In genomic region chr4:89838005-89838404, GRCh38 we compare ENCODE assay signal across 8 cellular contexts. TPM values are rescaled to one million over a fixed set of nuclear protein-coding genes. Genes with fewer than 3 reads are reported as not detected.
A peak's percentile ranks its signal among the peaks of the same experiment; 100 is the strongest.
DNase-seq lines count a peak whose midpoint lies in the region; ATAC-seq and TF ChIP-seq lines count a peak whose summit lies in the region.

No MANE protein-coding gene starts in this region.

- CTCF ChIA-PET in HEK293 (lab: Yijun Ruan, JAX) = interaction anchor here (0.7 kb wide), 2 partner anchors 18 to 237 kb away, joined by 3 to 7 read pairs; no protein-coding TSS in a partner anchor

- H3K27ac ChIP-seq in BLaER1 (no peak overlapping the region), HEK293 (ENCODE audit: extremely low read depth, low read depth, low read length) (peak overlapping the region; percentile 40; the same call in 1 of the 2 replicates), thymus (ENCODE audit: low read depth) (no peak overlapping the region)

- H3K4me2 ChIP-seq in BLaER1 = peak overlapping the region; percentile 94

- H3K4me3 ChIP-seq in BLaER1 (peak overlapping the region; percentile 78), HEK293 (ENCODE audit: low read depth, low read length) (peak overlapping the region; percentile 62), adipocyte (ENCODE audit: low read length) (no peak overlapping the region), thymus (ENCODE audit: low read length) (peak overlapping the region; percentile 64)

- no peak for ATAC-seq in HG03520 (IDR thresholded peaks at IDR 0.05; ENCODE audit: unreplicated experiment)

- DNase-seq in adipocyte (ENCODE audit: low read depth) (peak; percentile 25), islet precursor cell (peak; percentile 60), NCI-H1092 (lab: John Stamatoyannopoulos, UW) (no peak)
- DNase-seq in activated CD4-positive, alpha-beta T cell treated with anti-CD3 and anti-CD28 coated beads, Interleukin-2, amount 50 U/mL, for 1 hour = no peak

- H3K9me3 ChIP-seq in BLaER1 (no peaks in the 10 kb centered on the region), HEK293 (ENCODE audit: control insufficient read depth, insufficient read depth, low read depth, low read length) (no peaks in the 10 kb centered on the region), adipocyte (ENCODE audit: control insufficient read depth, low read length) (no peaks in the 10 kb centered on the region), thymus (ENCODE audit: control insufficient read depth) (no peaks in the 10 kb centered on the region)

- H3K4me1 ChIP-seq in BLaER1 = peaks cover 26% of the 10 kb centered on the region
- H3K4me1 ChIP-seq in HEK293 (ENCODE audit: control insufficient read depth, insufficient read depth, low read length) = no peaks in the 10 kb centered on the region; the same call in 1 of the 2 replicates
- peaks cover 5% of the 10 kb centered on the region for H3K4me1 ChIP-seq in adipocyte (ENCODE audit: control insufficient read depth, insufficient read depth, low read length)
- peaks cover 11% of the 10 kb centered on the region for H3K4me1 ChIP-seq in thymus (ENCODE audit: control insufficient read depth, insufficient read depth, low read length)

- under 1% methylated on average over 9 of the region's 9 CpGs for WGBS in thymus

- POLR2A ChIA-PET in HEK293 (lab: Yijun Ruan, JAX) = interaction anchor here (0.6 kb wide), 1 partner anchor 781 kb away, joined by 4 read pairs; no protein-coding TSS in a partner anchor

- TF ChIP-seq CTCF in HEK293 (tag by site-specific recombination; IDR thresholded peaks at IDR 0.05) = no peak

- H3K36me3 ChIP-seq in BLaER1 (peaks cover 8% of the 10 kb centered on the region), HEK293 (ENCODE audit: control insufficient read depth in 2 of 2, insufficient read depth in 1 of 2, low read length in 2 of 2) (peaks cover 0 to 17% of the 10 kb centered on the region in 2 experiments; a peak in 1 of 3 replicates), adipocyte (ENCODE audit: control insufficient read depth, insufficient read depth, low read length, severe bottlenecking) (no peaks in the 10 kb centered on the region), thymus (ENCODE audit: control insufficient read depth, insufficient read depth) (no peaks in the 10 kb centered on the region)

- peak overlapping the region; percentile 81 for H3K9ac ChIP-seq in BLaER1
- H3K9ac ChIP-seq in adipocyte (ENCODE audit: low read length) = no peak overlapping the region

- H3K27me3 ChIP-seq in BLaER1 (no peaks in the 10 kb centered on the region), adipocyte (replicated peaks; ENCODE audit: control insufficient read depth, insufficient read depth, low read length) (peaks cover 76% of the 10 kb centered on the region), thymus (ENCODE audit: control insufficient read depth, insufficient read depth) (peaks cover 8% of the 10 kb centered on the region)

- no peaks in the 10 kb centered on the region for H4K20me1 ChIP-seq in BLaER1

TF ChIP-seq in HEK293, 187 proteins besides CTCF, POLR2A, EP300 and RAD21:
- TF ChIP-seq PATZ1 (tag by site-specific recombination; IDR thresholded peaks at IDR 0.05) (peak; percentile 48), ZNF76 (tag by site-specific recombination; IDR thresholded peaks at IDR 0.05; ENCODE audit: borderline replicate concordance, low read depth) (no peak), ZNF23 (tag by site-specific recombination; IDR thresholded peaks at IDR 0.05; ENCODE audit: borderline replicate concordance) (no peak), PRDM1 (tag by site-specific recombination; IDR thresholded peaks at IDR 0.05) (0 out of 2 replicates have a peak, but pooled peaks have one; percentile 5), BCL11A (tag by site-specific recombination; IDR thresholded peaks at IDR 0.05; ENCODE audit: low read depth) (no peak), ZNF335 (tag by site-specific recombination; conservative IDR thresholded peaks at IDR 0.05) (peak; percentile 71), ZNF366 (tag by site-specific recombination; conservative IDR thresholded peaks at IDR 0.05) (peak; percentile 73), PRDM10 (tag by site-specific recombination; IDR thresholded peaks at IDR 0.05) (peak; percentile 57), ZBTB20 (tag by site-specific recombination; IDR thresholded peaks at IDR 0.05) (peak; percentile 41; the same call in 1 of the 2 replicates), ZBTB17 (tag by site-specific recombination; IDR thresholded peaks at IDR 0.05) (peak; percentile 72), ZNF341 (tag by site-specific recombination; IDR thresholded peaks at IDR 0.05; ENCODE audit: low read depth) (peak; percentile 70), ZNF777 (tag by site-specific recombination; IDR thresholded peaks at IDR 0.05; ENCODE audit: borderline replicate concordance) (peak; percentile 46; the same call in 1 of the 2 replicates), ZNF18 (tag by site-specific recombination; IDR thresholded peaks at IDR 0.05) (peak; percentile 98), ZXDB (tag by site-specific recombination; IDR thresholded peaks at IDR 0.05) (0 out of 2 replicates have a peak, but pooled peaks have one; percentile 26)

RNA-seq across cellular contexts. Expression of gene SNCA, which starts 1.0 kb away (rescaled TPM):
- 7.9 TPM for polyA plus RNA-seq in thymus

RNA-seq across cellular contexts. Expression of gene MMRN1, which starts 56.6 kb away (rescaled TPM):
- polyA plus RNA-seq in thymus = 4.5 TPM

Comparison
In these comparisons a context has a peak if more than half of its experiments do, and no peak if none do; other contexts are left out.
1. DNase-seq: peak in adipocyte (single experiment) and islet precursor cell (single experiment); none in activated CD4-positive, alpha-beta T cell treated with anti-CD3 and anti-CD28 coated beads, Interleukin-2, amount 50 U/mL, for 1 hour (single experiment) and NCI-H1092 (single experiment).